Comparison of ENCODE assay signal across 2 cellular contexts in genomic region chr10:103197177-103197576, GRCh38.
A peak's percentile ranks its signal among the peaks of the same experiment; 100 is the strongest.
TF ChIP-seq lines count a peak whose summit lies in the region.

No MANE protein-coding gene starts in this region.

TF ChIP-seq in K562, 482 proteins besides CTCF, POLR2A, EP300 and RAD21 (continued from another document and continues in another):
- TF ChIP-seq ZBTB49 (CRISPR knock-in tag; IDR thresholded peaks at IDR 0.05; ENCODE audit: borderline replicate concordance): no peak
- no peak for TF ChIP-seq CBX5 (IDR thresholded peaks at IDR 0.05; ENCODE audit: borderline replicate concordance, low read depth)
- TF ChIP-seq PCBP2 (IDR thresholded peaks at IDR 0.05; ENCODE audit: low read depth, low read length, poor library complexity, severe bottlenecking): no peak
- no peak for TF ChIP-seq PTTG1 (tag; IDR thresholded peaks at IDR 0.05; ENCODE audit: low read depth)
- TF ChIP-seq TEAD2 (tag; IDR thresholded peaks at IDR 0.05): no peak
- no peak for TF ChIP-seq CREB3L1 (IDR thresholded peaks at IDR 0.05; ENCODE audit: borderline replicate concordance, low read depth)
- no peak for TF ChIP-seq CCAR2 (IDR thresholded peaks at IDR 0.05; ENCODE audit: low read depth, low read length)
- TF ChIP-seq THAP12 (CRISPR knock-in tag; IDR thresholded peaks at IDR 0.05): no peak
- peak; percentile 78 for TF ChIP-seq BACH1 (tag; IDR thresholded peaks at IDR 0.05)
- no peak for TF ChIP-seq ZNF507 (tag; conservative IDR thresholded peaks at IDR 0.05)

TF ChIP-seq in HepG2, 621 proteins besides CTCF, POLR2A, EP300 and RAD21 (continued from another document):
- TF ChIP-seq DRAP1 (CRISPR knock-in tag; IDR thresholded peaks at IDR 0.05) (peak; percentile 46; the same call in 1 of the 2 replicates), FOXA3 (CRISPR knock-in tag; IDR thresholded peaks at IDR 0.05) (0 out of 2 replicates have a peak, but pooled peaks have one; percentile 23), TEAD3 (CRISPR knock-in tag; optimal IDR thresholded peaks at IDR 0.05; ENCODE audit: borderline replicate concordance) (peak; percentile 40), GATAD1 (CRISPR knock-in tag; IDR thresholded peaks at IDR 0.05) (0 out of 2 replicates have a peak, but pooled peaks have one; percentile 34), MAFF (IDR thresholded peaks at IDR 0.05; ENCODE audit: low read depth, low read length) (0 out of 2 replicates have a peak, but pooled peaks have one; percentile 9), ZNF569 (CRISPR knock-in tag; IDR thresholded peaks at IDR 0.05; ENCODE audit: borderline replicate concordance) (no peak)
